9 cellular contexts compared by ENCODE assay signal in genomic region chr19:6730153-6730804, GRCh38. TPM values are rescaled to one million over a fixed set of nuclear protein-coding genes. Genes with fewer than 3 reads are reported as not detected.
A peak's percentile ranks its signal among the peaks of the same experiment; 100 is the strongest.
DNase-seq lines count a peak whose midpoint lies in the region; ATAC-seq and TF ChIP-seq lines count a peak whose summit lies in the region.
"Had no signal": no experiment of that assay in that cellular context is flagged by ENCODE, and none has a peak within 500 bp of the region (broad histone marks: within the 10 kb centered on the region; RNA-seq: fewer than 3 reads in every experiment).

No MANE protein-coding gene starts in this region.

- TF ChIP-seq CTCF in lung (IDR thresholded peaks at IDR 0.05; ENCODE audit: control extremely low read depth, extremely low read depth) = no peak
- no peak for TF ChIP-seq CTCF in transverse colon (IDR thresholded peaks at IDR 0.05)

- H3K4me1 Mint-ChIP-seq in activated CD4-positive, alpha-beta T cell treated with anti-CD3 and anti-CD28 coated beads for 36 hours = peaks cover 2% of the 10 kb centered on the region

- no peak for TF ChIP-seq EP300 in transverse colon (IDR thresholded peaks at IDR 0.05; ENCODE audit: low read depth)

- H3K27ac ChIP-seq in lung (ENCODE audit: low read depth in 1 of 2, low read length in 1 of 2) = peak overlapping the region in 1 of 2 donors; percentile 8
- peak overlapping the region; percentile 68 to 72 (median 68) for H3K27ac ChIP-seq in transverse colon

- intact Hi-C loops in activated CD4-positive, alpha-beta T cell treated with anti-CD3 and anti-CD28 coated beads for 36 hours (cut with DNase I, micrococcal nuclease) = no loop called here
- intact Hi-C loops in transverse colon (cut with DNase I; ENCODE audit: low total_unique reads) = no loop called here

- H3K9me3 Mint-ChIP-seq in activated CD4-positive, alpha-beta T cell treated with anti-CD3 and anti-CD28 coated beads for 36 hours (ENCODE audit: low read depth) = no peaks in the 10 kb centered on the region
- no peaks in the 10 kb centered on the region for H3K9me3 Mint-ChIP-seq in activated naive CD4-positive, alpha-beta T cell treated with anti-CD3 and anti-CD28 coated beads, Interleukin-2, amount 50 U/mL, for 72 hours

- H3K9me3 ChIP-seq in lung (ENCODE audit: control insufficient read depth in 2 of 2, insufficient read depth in 1 of 2, low read length in 1 of 2) = peaks cover 0 to 2% of the 10 kb centered on the region in 2 donors
- no peaks in the 10 kb centered on the region for H3K9me3 ChIP-seq in transverse colon

- CTCF ChIA-PET in activated CD4-positive, alpha-beta T cell treated with anti-CD3 and anti-CD28 coated beads for 36 hours (lab: Charles Lee) = no interaction called here

- H3K27me3 ChIP-seq in lung (ENCODE audit: control insufficient read depth, insufficient read depth) = no peaks in the 10 kb centered on the region
- no peaks in the 10 kb centered on the region for H3K27me3 ChIP-seq in transverse colon

- peaks cover 0 to 10% of the 10 kb centered on the region in 2 donors for H3K4me1 ChIP-seq in lung (ENCODE audit: control insufficient read depth in 2 of 2, insufficient read depth in 2 of 2, low read length in 2 of 2)
- H3K4me1 ChIP-seq in transverse colon = peaks cover 0 to 19% (median 0%) of the 10 kb centered on the region in 4 donors

- H3K27ac Mint-ChIP-seq in activated CD4-positive, alpha-beta T cell treated with anti-CD3 and anti-CD28 coated beads for 36 hours = no peak overlapping the region
- no peak overlapping the region for H3K27ac Mint-ChIP-seq in activated naive CD4-positive, alpha-beta T cell treated with anti-CD3 and anti-CD28 coated beads, Interleukin-2, amount 50 U/mL, for 72 hours

- H3K36me3 ChIP-seq in lung (ENCODE audit: control insufficient read depth in 2 of 2, insufficient read depth in 2 of 2, low read length in 2 of 2) (peaks cover 0 to 30% of the 10 kb centered on the region in 2 donors), transverse colon (no peaks in the 10 kb centered on the region)

- in situ Hi-C loops in transverse colon (cut with MboI; ENCODE audit: low pct_ligation_motif_present in 1 of 4, low pct_unique_long_range_greater_than_20kb in 1 of 4, low sequenced_read_pairs in 3 of 4) = loop anchor here in 2 of 4 donors (10.0 to 25.0 kb wide), 2 partner anchors 132 to 205 kb away; no protein-coding TSS in a partner anchor

- peaks cover 14% of the 10 kb centered on the region for H3K36me3 Mint-ChIP-seq in activated CD4-positive, alpha-beta T cell treated with anti-CD3 and anti-CD28 coated beads for 36 hours (ENCODE audit: low read depth)
- H3K36me3 Mint-ChIP-seq in activated naive CD4-positive, alpha-beta T cell treated with anti-CD3 and anti-CD28 coated beads, Interleukin-2, amount 50 U/mL, for 72 hours = no peaks in the 10 kb centered on the region

- H3K27me3 Mint-ChIP-seq in activated CD4-positive, alpha-beta T cell treated with anti-CD3 and anti-CD28 coated beads for 36 hours = no peaks in the 10 kb centered on the region

- H3K4me3 ChIP-seq in lung = no peak overlapping the region
- peak overlapping the region; percentile 1 to 28 (median 22) for H3K4me3 ChIP-seq in transverse colon

- WGBS in lung, 2 donors = 63 to 86% methylated on average over 25 to 27 of the region's 27 CpGs
- 0 to 52% methylated on average over 2 to 17 of the region's 27 CpGs for WGBS in transverse colon (ENCODE audit: low coverage in 1 of 2), 2 donors

- POLR2A ChIA-PET in activated CD4-positive, alpha-beta T cell treated with anti-CD3 and anti-CD28 coated beads for 36 hours (lab: Charles Lee) = no interaction called here

- no peak for TF ChIP-seq POLR2A in transverse colon (IDR thresholded peaks at IDR 0.05)

- H3K4me3 Mint-ChIP-seq in activated CD4-positive, alpha-beta T cell treated with anti-CD3 and anti-CD28 coated beads for 36 hours = no peak overlapping the region

- DNase-seq in activated CD4-positive, alpha-beta T cell treated with anti-CD3 and anti-CD28 coated beads for 36 hours = peak; percentile 82
- DNase-seq in activated CD4-positive, alpha-beta T cell treated with anti-CD3 and anti-CD28 coated beads for 1 hour = no peak
- peak in 1 of 2 donors; percentile 32 for DNase-seq in activated naive CD4-positive, alpha-beta T cell treated with anti-CD3 and anti-CD28 coated beads, Interleukin-2, amount 50 U/mL, for 72 hours (ENCODE audit: low spot score in 2 of 2)
- peak; percentile 94 for DNase-seq in lung (ENCODE audit: low spot score)
- peak; percentile 94 for DNase-seq in transverse colon
- no peak for DNase-seq in SK-N-DZ (ENCODE audit: low spot score)
- no peak for DNase-seq in NCI-H2227 treated with DMSO at 0.1 percent for 48 hours (lab: John Stamatoyannopoulos, UW)

- ATAC-seq in activated CD4-positive, alpha-beta T cell treated with anti-CD3 and anti-CD28 coated beads for 36 hours = peak; percentile 89
- ATAC-seq in activated naive CD4-positive, alpha-beta T cell treated with anti-CD3 and anti-CD28 coated beads, Interleukin-2, amount 50 U/mL, for 72 hours = peak; percentile 43 to 46
- peak; percentile 89 for ATAC-seq in lung (ENCODE audit: insufficient read depth, low FRiP score)
- no peak for ATAC-seq in GM21619 (IDR thresholded peaks at IDR 0.05; ENCODE audit: unreplicated experiment)

RNA-seq across cellular contexts. Expression of gene GPR108, which starts 7.1 kb away (rescaled TPM):
- 10 to 100 TPM; 58.8 to 59.9 TPM for total RNA-seq in activated CD4-positive, alpha-beta T cell treated with anti-CD3 and anti-CD28 coated beads for 36 hours
- 10 to 100 TPM; 45.4 to 91.8 TPM for total RNA-seq in activated naive CD4-positive, alpha-beta T cell treated with anti-CD3 and anti-CD28 coated beads, Interleukin-2, amount 50 U/mL, for 72 hours
- total RNA-seq in lung = 10 to 100 TPM; 33.5 to 89.4 TPM
- 10 to 100 TPM; 97.6 to 98.0 TPM for polyA plus RNA-seq in lung
- 100 to 1,000 TPM in 2 of 4 donors, 10 to 100 TPM in 2; 38.0 to 118 (median 90.6) TPM for total RNA-seq in transverse colon
- 33.8 and 39.2 TPM in 2 replicates for polyA plus RNA-seq in SK-N-DZ (2014; cell fraction: cytosol; rRNA removed)
- polyA plus RNA-seq in SK-N-DZ (2014; cell fraction: nucleus; rRNA removed) = 59.8 and 73.1 TPM in 2 replicates

RNA-seq across cellular contexts. Expression of gene TRIP10, which starts 9.2 kb away (rescaled TPM):
- 10 to 100 TPM; 45.1 to 50.0 TPM for total RNA-seq in activated CD4-positive, alpha-beta T cell treated with anti-CD3 and anti-CD28 coated beads for 36 hours
- total RNA-seq in activated naive CD4-positive, alpha-beta T cell treated with anti-CD3 and anti-CD28 coated beads, Interleukin-2, amount 50 U/mL, for 72 hours = 100 to 1,000 TPM in 1 of 2 donors, 10 to 100 TPM in 1; 47.1 to 109 TPM
- total RNA-seq in lung (10 to 100 TPM; 60.8 to 82.2 TPM), transverse colon (100 to 1,000 TPM in 1 of 4 donors, 10 to 100 TPM in 3; 55.5 to 227 (median 78.8) TPM)
- 10 to 100 TPM; 77.4 to 97.3 TPM for polyA plus RNA-seq in lung
- polyA plus RNA-seq in SK-N-DZ (2014; cell fraction: cytosol; rRNA removed) = 10.4 and 42.0 TPM in 2 replicates
- 11.9 and 16.9 TPM in 2 replicates for polyA plus RNA-seq in SK-N-DZ (2014; cell fraction: nucleus; rRNA removed)

RNA-seq across cellular contexts. Expression of gene C3, which starts 9.8 kb away (rescaled TPM):
- total RNA-seq in activated CD4-positive, alpha-beta T cell treated with anti-CD3 and anti-CD28 coated beads for 36 hours = 1 to 10 TPM in 1 of 2 experiments, under 1 TPM in 1; 0.93 to 1.0 TPM
- under 1 TPM; 0.54 to 0.84 TPM for total RNA-seq in activated naive CD4-positive, alpha-beta T cell treated with anti-CD3 and anti-CD28 coated beads, Interleukin-2, amount 50 U/mL, for 72 hours
- total RNA-seq in lung (1,000 to 10,000 TPM; 1,072 to 1,612 TPM), transverse colon (100 to 1,000 TPM in 3 of 4 donors, 10 to 100 TPM in 1; 50.1 to 351 (median 194) TPM)
- polyA plus RNA-seq in lung = 1,000 to 10,000 TPM in 1 of 2 donors, 100 to 1,000 TPM in 1; 613 to 1,433 TPM
- polyA plus RNA-seq in SK-N-DZ (2014; cell fraction: cytosol; rRNA removed) = not detected in 2 replicates
- polyA plus RNA-seq in SK-N-DZ (2014; cell fraction: nucleus; rRNA removed) = not detected in 2 replicates

RNA-seq across cellular contexts. Expression of gene SH2D3A, which starts 37.0 kb away (rescaled TPM):
- 10 to 100 TPM; 20.7 to 23.2 TPM for total RNA-seq in activated CD4-positive, alpha-beta T cell treated with anti-CD3 and anti-CD28 coated beads for 36 hours
- total RNA-seq in activated naive CD4-positive, alpha-beta T cell treated with anti-CD3 and anti-CD28 coated beads, Interleukin-2, amount 50 U/mL, for 72 hours = 10 to 100 TPM; 16.4 to 33.0 TPM
- 10 to 100 TPM; 16.6 to 30.6 TPM for total RNA-seq in lung
- polyA plus RNA-seq in lung = 10 to 100 TPM; 21.2 to 24.2 TPM
- 100 to 1,000 TPM in 1 of 4 donors, 10 to 100 TPM in 3; 41.4 to 127 (median 55.5) TPM for total RNA-seq in transverse colon
- polyA plus RNA-seq in SK-N-DZ (2014; cell fraction: cytosol; rRNA removed) = 0.71 and 0.80 TPM in 2 replicates
- 0.06 and 2.2 TPM in 2 replicates for polyA plus RNA-seq in SK-N-DZ (2014; cell fraction: nucleus; rRNA removed)

RNA-seq across cellular contexts. Expression of gene VAV1, which starts 42.2 kb away (rescaled TPM):
- total RNA-seq in activated CD4-positive, alpha-beta T cell treated with anti-CD3 and anti-CD28 coated beads for 36 hours = 10 to 100 TPM; 73.4 to 90.8 TPM
- 100 to 1,000 TPM in 1 of 2 donors, 10 to 100 TPM in 1; 81.5 to 121 TPM for total RNA-seq in activated naive CD4-positive, alpha-beta T cell treated with anti-CD3 and anti-CD28 coated beads, Interleukin-2, amount 50 U/mL, for 72 hours
- 10 to 100 TPM; 15.4 to 28.4 TPM for total RNA-seq in lung
- 10 to 100 TPM in 1 of 2 donors, 1 to 10 TPM in 1; 8.7 to 60.8 TPM for polyA plus RNA-seq in lung
- total RNA-seq in transverse colon = 10 to 100 TPM in 1 of 4 donors, 1 to 10 TPM in 2, under 1 TPM in 1; 0.60 to 10.8 (median 6.0) TPM
- not detected in 2 replicates for polyA plus RNA-seq in SK-N-DZ (2014; cell fraction: cytosol; rRNA removed)
- polyA plus RNA-seq in SK-N-DZ (2014; cell fraction: nucleus; rRNA removed) = not detected in 2 replicates
- polyA plus RNA-seq: BJ had no signal

Comparison
In these comparisons a context has a peak if more than half of its experiments do, and no peak if none do; other contexts are left out.
1. DNase-seq: peak in activated CD4-positive, alpha-beta T cell treated with anti-CD3 and anti-CD28 coated beads for 36 hours (single experiment), lung (single experiment) and transverse colon (single experiment); none in activated CD4-positive, alpha-beta T cell treated with anti-CD3 and anti-CD28 coated beads for 1 hour (single experiment), SK-N-DZ (single experiment) and NCI-H2227 treated with DMSO at 0.1 percent for 48 hours (single experiment).
2. RNA of gene C3, which starts 9.8 kb away (total RNA-seq): 1,072 to 1,612 TPM in lung and 50.1 to 351 TPM in transverse colon; 0.93 to 1.0 TPM in activated CD4-positive, alpha-beta T cell treated with anti-CD3 and anti-CD28 coated beads for 36 hours and 0.54 to 0.84 TPM in activated naive CD4-positive, alpha-beta T cell treated with anti-CD3 and anti-CD28 coated beads, Interleukin-2, amount 50 U/mL, for 72 hours; every median in the first group is over 10 times any median in the second.